11 cellular contexts compared by ENCODE assay signal in genomic region chr3:21435871-21436270, GRCh38.
A peak's percentile ranks its signal among the peaks of the same experiment; 100 is the strongest.
DNase-seq lines count a peak whose midpoint lies in the region; ATAC-seq and TF ChIP-seq lines count a peak whose summit lies in the region.
"Had no signal": no experiment of that assay in that cellular context is flagged by ENCODE, and none has a peak within 500 bp of the region (broad histone marks: within the 10 kb centered on the region; RNA-seq: fewer than 3 reads in every experiment).

No MANE protein-coding gene starts in this region.

- intact Hi-C loops in PC-9 (cut with micrococcal nuclease; ENCODE audit: unreplicated experiment) (no loop called here), OCI-LY7 (cut with micrococcal nuclease; ENCODE audit: unreplicated experiment) (no loop called here)

- POLR2A ChIA-PET in PC-9 (lab: Charles Lee; ENCODE audit: unreplicated experiment) (no interaction called here), OCI-LY7 (lab: Charles Lee) (no interaction called here)

- H3K4me2 ChIP-seq in PC-9 (no peak overlapping the region), OCI-LY7 (ENCODE audit: low read length) (no peak overlapping the region)

- H3K79me2 ChIP-seq in PC-9 (ENCODE audit: low read depth): no peaks in the 10 kb centered on the region
- no peaks in the 10 kb centered on the region for H3K79me2 ChIP-seq in OCI-LY7 (ENCODE audit: insufficient read depth, low read depth, low read length)

- TF ChIP-seq CTCF in kidney epithelial cell (IDR thresholded peaks at IDR 0.05; ENCODE audit: insufficient read depth, low read length, poor library complexity, severe bottlenecking) (no peak), PC-9 (conservative IDR thresholded peaks at IDR 0.05) (no peak), OCI-LY7 (conservative IDR thresholded peaks at IDR 0.05; ENCODE audit: low read length) (no peak)

- ATAC-seq in HG02938 (IDR thresholded peaks at IDR 0.05; ENCODE audit: unreplicated experiment): no peak

- no peaks in the 10 kb centered on the region for H3F3A ChIP-seq in PC-9 (ENCODE audit: insufficient read depth, low read depth)

- no peaks in the 10 kb centered on the region for H3K36me3 ChIP-seq in kidney epithelial cell (ENCODE audit: control insufficient read depth, insufficient read depth, low read length)
- no peaks in the 10 kb centered on the region for H3K36me3 ChIP-seq in PC-9 (ENCODE audit: low read depth)
- H3K36me3 ChIP-seq in OCI-LY7 (ENCODE audit: insufficient read depth, low read length): no peaks in the 10 kb centered on the region

- H3K9me2 ChIP-seq in PC-9 (ENCODE audit: insufficient read depth): no peaks in the 10 kb centered on the region
- no peaks in the 10 kb centered on the region for H3K9me2 ChIP-seq in OCI-LY7 (ENCODE audit: insufficient read depth, low read length)

- H3K27me3 ChIP-seq in kidney epithelial cell (ENCODE audit: control insufficient read depth, insufficient read depth, low read length) (no peaks in the 10 kb centered on the region), PC-9 (ENCODE audit: insufficient read depth, low read depth) (no peaks in the 10 kb centered on the region)

- no peaks in the 10 kb centered on the region for H4K20me1 ChIP-seq in PC-9 (ENCODE audit: insufficient read depth)
- H4K20me1 ChIP-seq in OCI-LY7 (ENCODE audit: insufficient read depth, low read length): no peaks in the 10 kb centered on the region

- H3K27ac ChIP-seq in PC-9 (no peak overlapping the region), OCI-LY7 (ENCODE audit: low read depth, low read length, poor library complexity, severe bottlenecking) (no peak overlapping the region)

- no peak overlapping the region for H2AFZ ChIP-seq in PC-9
- H2AFZ ChIP-seq in OCI-LY7 (ENCODE audit: low read length): no peak overlapping the region

- no peak overlapping the region for H3K4me3 ChIP-seq in kidney epithelial cell (ENCODE audit: low read depth, low read length)
- H3K4me3 ChIP-seq in PC-9: no peak overlapping the region
- H3K4me3 ChIP-seq in OCI-LY7 (ENCODE audit: low read depth, low read length, poor library complexity, severe bottlenecking): no peak overlapping the region

- no peaks in the 10 kb centered on the region for H3K4me1 ChIP-seq in PC-9 (replicated peaks; ENCODE audit: insufficient read depth)
- no peaks in the 10 kb centered on the region for H3K4me1 ChIP-seq in OCI-LY7 (ENCODE audit: insufficient read depth, low read length, poor library complexity, severe bottlenecking)

- CTCF ChIA-PET in PC-9 (lab: Charles Lee) (no interaction called here), OCI-LY7 (lab: Charles Lee; ENCODE audit: unreplicated experiment) (no interaction called here)

- H3K9me3 ChIP-seq in PC-9 (ENCODE audit: insufficient read depth, low read depth) (no peaks in the 10 kb centered on the region), OCI-LY7 (ENCODE audit: low read length) (no peaks in the 10 kb centered on the region)

- peak; percentile 72 for DNase-seq in AG20443 (ENCODE audit: low spot score)
- DNase-seq in NCI-H2081 (lab: John Stamatoyannopoulos, UW): peak; percentile 78 to 91
- peak; percentile 87 for DNase-seq in brain pericyte (ENCODE audit: low read depth, low spot score)
- peak; percentile 79 for DNase-seq in kidney epithelial cell (ENCODE audit: low read depth)
- DNase-seq in PC-9: no peak
- no peak for DNase-seq in OCI-LY7 (ENCODE audit: low spot score)
- no peak for DNase-seq in KG1 (lab: John Stamatoyannopoulos, UW)
- DNase-seq: CD4-positive, alpha-beta memory T cell; effector memory CD4-positive, alpha-beta T cell; NCI-H82 had no signal

- no TSS peak for BruUV-seq in PC-9 (replicated peaks; lab: Mats Ljungman, UMichigan)
- no TSS peak for BruUV-seq in OCI-LY7 (replicated peaks; lab: Mats Ljungman, UMichigan)

Comparison
In these comparisons a context has a peak if more than half of its experiments do, and no peak if none do; other contexts are left out.
1. DNase-seq: peak in AG20443 (single experiment), NCI-H2081 (2 of 2), brain pericyte (single experiment) and kidney epithelial cell (single experiment); none in PC-9 (0 of 2), OCI-LY7 (single experiment) and KG1 (single experiment).